7 cellular contexts compared by ENCODE assay signal in the genomic region with DNA sequence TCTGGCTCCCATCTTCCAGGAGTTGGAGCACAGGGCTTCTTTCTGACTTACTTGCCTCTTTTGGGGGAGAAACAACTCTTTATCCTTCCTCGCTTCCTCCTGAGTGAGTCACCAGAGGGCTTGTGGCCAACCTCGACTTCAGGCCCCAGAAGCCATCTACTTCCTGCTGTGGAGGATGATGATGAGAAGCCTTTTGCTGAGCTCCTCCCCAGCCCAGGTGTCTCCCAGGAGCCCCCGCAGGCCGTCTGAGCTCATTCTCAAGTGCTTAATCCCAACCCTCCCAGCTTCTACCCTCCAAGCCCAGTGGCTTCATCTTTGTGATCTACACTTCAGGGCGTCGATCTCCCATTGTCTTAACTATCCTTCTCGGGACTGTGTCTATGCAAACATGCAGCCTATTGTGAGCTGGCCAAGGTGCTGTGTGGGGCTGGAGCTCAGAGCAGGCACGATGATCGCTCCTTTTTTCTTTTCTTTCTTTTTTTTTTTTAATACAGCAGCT. TPM values are rescaled to one million over a fixed set of nuclear protein-coding genes. Genes with fewer than 3 reads are reported as not detected.
DNase-seq lines count a peak whose midpoint lies in the region; ATAC-seq, FAIRE-seq and TF ChIP-seq lines count a peak whose summit lies in the region.

No MANE protein-coding gene starts in this region.

- H4K8ac ChIP-seq in H1 (ENCODE audit: extremely low read depth, insufficient read depth, low read length) = no peak overlapping the region; the same call in 1 of the 2 replicates

- H3K9ac ChIP-seq in H1 (replicated peaks in 1 of 4; ENCODE audit: extremely low read depth in 1 of 4, low read depth in 3 of 4, low read length in 3 of 4) = no peak overlapping the region

- peak overlapping the region; percentile 81; the same call in 1 of the 2 replicates for H2BK15ac ChIP-seq in H1 (ENCODE audit: low read length)

- no peak overlapping the region for H4K91ac ChIP-seq in H1 (replicated peaks; ENCODE audit: insufficient read length, low read length)

- BruUV-seq in Caco-2 (replicated peaks; lab: Mats Ljungman, UMichigan) = no TSS peak

- H3K36me3 Mint-ChIP-seq in Caco-2 (ENCODE audit: insufficient read depth, unreplicated experiment) = no peaks in the 10 kb centered on the region

- H3K27ac Mint-ChIP-seq in Caco-2 (ENCODE audit: unreplicated experiment) = no peak overlapping the region

- peak overlapping the region; percentile 35 for H2BK5ac ChIP-seq in H1 (ENCODE audit: low read depth, low read length)

- no peaks in the 10 kb centered on the region for H4K20me1 ChIP-seq in H1 (replicated peaks in 1 of 2; ENCODE audit: control insufficient read depth in 1 of 2, insufficient read depth in 2 of 2, low read length in 2 of 2)

- H2AFZ ChIP-seq in H1 (ENCODE audit: low read length) = peak overlapping the region; percentile 61; the same call in 1 of the 2 replicates

- TF ChIP-seq RAD21 in H1 (IDR thresholded peaks at IDR 0.05 in 1 of 2, conservative IDR thresholded peaks at IDR 0.05 in 1 of 2; ENCODE audit: low read depth in 2 of 2, low read length in 2 of 2) = no peak

- H3K4ac ChIP-seq in H1 (replicated peaks; ENCODE audit: insufficient read length, low read depth, low read length) = no peak overlapping the region

- no peak overlapping the region for H2AK5ac ChIP-seq in H1 (ENCODE audit: low read depth, low read length)

- H3K9me3 ChIP-seq in H1 (ENCODE audit: insufficient read depth in 2 of 2, low read depth in 1 of 2, low read length in 1 of 2) (no peaks in the 10 kb centered on the region), Caco-2 (no peaks in the 10 kb centered on the region)

- no peak overlapping the region for H2BK20ac ChIP-seq in H1 (ENCODE audit: low read length)

- no peak for ATAC-seq in GM21528 (IDR thresholded peaks at IDR 0.05; ENCODE audit: low FRiP score, unreplicated experiment)

- no peak overlapping the region for H3K27ac ChIP-seq in H1 (ENCODE audit: low read depth, low read length)

- no peak overlapping the region for H3K4me3 Mint-ChIP-seq in Caco-2 (ENCODE audit: unreplicated experiment)

- no peaks in the 10 kb centered on the region for H3K27me3 ChIP-seq in H1 (replicated peaks in 1 of 4; ENCODE audit: control insufficient read depth in 3 of 4, extremely low read depth in 1 of 4, insufficient read depth in 3 of 4, low read length in 3 of 4)
- H3K27me3 ChIP-seq in Caco-2 (replicated peaks; ENCODE audit: control insufficient read depth, insufficient read depth, low read length) = no peaks in the 10 kb centered on the region

- H3K36me3 ChIP-seq in H1 (ENCODE audit: control insufficient read depth in 2 of 4, insufficient read depth in 4 of 4, low read length in 3 of 4) (no peaks in the 10 kb centered on the region; a peak in 1 of 8 replicates), Caco-2 (ENCODE audit: control insufficient read depth, insufficient read depth, low read length) (no peaks in the 10 kb centered on the region)

- no peaks in the 10 kb centered on the region for H3K23me2 ChIP-seq in H1 (ENCODE audit: low read depth, low read length)

- peaks cover 0 to 10% (median 4%) of the 10 kb centered on the region in 4 experiments; a peak in 6 of 7 replicates for H3K4me1 ChIP-seq in H1 (replicated peaks in 1 of 4; ENCODE audit: control insufficient read depth in 3 of 4, insufficient read depth in 4 of 4, low read length in 3 of 4)
- no peaks in the 10 kb centered on the region for H3K4me1 ChIP-seq in Caco-2

- H3K4me1 Mint-ChIP-seq in Caco-2 (ENCODE audit: low read depth, unreplicated experiment) = no peaks in the 10 kb centered on the region

- H3K14ac ChIP-seq in H1 (ENCODE audit: insufficient read length) = no peak overlapping the region

- DNase-seq in Jurkat, Clone E6-1 (ENCODE audit: low read depth, low spot score) = peak; percentile 81
- DNase-seq in activated CD4-positive, alpha-beta T cell treated with anti-CD3 and anti-CD28 coated beads for 1 hour = peak; percentile 46
- DNase-seq in H1 (ENCODE audit: low read depth in 1 of 2, low spot score in 2 of 2) (no peak), dedifferentiated amniotic fluid mesenchymal stem cell (ENCODE audit: extremely low spot score) (no peak), Caco-2 (no peak)
- DNase-seq in stimulated activated CD8-positive, alpha-beta memory T cell treated with anti-CD3 and anti-CD28 coated beads, Interleukin-4, amount 100 ng/mL, for 4 hours (ENCODE audit: low read depth in 2 of 2, low spot score in 1 of 2) = peak; percentile 22 to 31

- TF ChIP-seq EP300 in H1 (IDR thresholded peaks at IDR 0.05; ENCODE audit: borderline replicate concordance in 1 of 2, low read depth in 2 of 2, low read length in 2 of 2) = no peak

- no peak overlapping the region for H2BK12ac ChIP-seq in H1 (ENCODE audit: low read depth, low read length)

- FAIRE-seq in H1 (lab: Jason Lieb, UNC) = peak; percentile 74

- TF ChIP-seq POLR2A in H1 (IDR thresholded peaks at IDR 0.05; ENCODE audit: control extremely low read depth in 1 of 2, low read depth in 2 of 2, low read length in 2 of 2) = no peak

- peak overlapping the region; percentile 18 to 27; a peak in 1 of 4 replicates for H3K4me2 ChIP-seq in H1 (ENCODE audit: insufficient read depth in 1 of 2, low read depth in 2 of 2, low read length in 2 of 2)

- H3K79me2 ChIP-seq in H1 (ENCODE audit: control insufficient read depth in 1 of 2, insufficient read depth in 2 of 2, low read length in 2 of 2) = no peaks in the 10 kb centered on the region

- POLR2A ChIA-PET in H1 (lab: Charles Lee; ENCODE audit: partially characterized antibody) (no interaction called here), Caco-2 (lab: Charles Lee) (no interaction called here)

- no peak overlapping the region; the same call in 1 of the 2 replicates for H3K4me3 ChIP-seq in Jurkat, Clone E6-1 (ENCODE audit: low read length)
- H3K4me3 ChIP-seq in H1 (ENCODE audit: extremely low read depth in 1 of 4, insufficient read depth in 2 of 4, low read depth in 3 of 4, low read length in 4 of 4) (no peak overlapping the region), Caco-2 (ENCODE audit: low read depth, low read length) (no peak overlapping the region)

- no peak overlapping the region for H4K5ac ChIP-seq in H1 (ENCODE audit: insufficient read length, low read depth, low read length)

- TF ChIP-seq CTCF in H1 (IDR thresholded peaks at IDR 0.05; ENCODE audit: control extremely low read depth in 1 of 3, insufficient read depth in 1 of 3, low read depth in 1 of 3, low read length in 3 of 3) (no peak), Caco-2 (IDR thresholded peaks at IDR 0.05; ENCODE audit: insufficient read depth in 1 of 2, low read depth in 1 of 2, low read length in 1 of 2, severe bottlenecking in 1 of 2, unreplicated experiment in 1 of 2) (no peak)

- CTCF ChIA-PET in H1 (lab: Charles Lee; ENCODE audit: partially characterized antibody) (interaction anchor here (1.0 to 1.7 kb wide), 8 partner anchors 10 to 134 kb away, joined by 3 to 6 read pairs (median 3); no protein-coding TSS in a partner anchor), Caco-2 (lab: Charles Lee) (interaction anchor here (0.8 kb wide), 1 partner anchor 12 kb away, joined by 3 read pairs; no protein-coding TSS in a partner anchor)

- H3K23ac ChIP-seq in H1 (ENCODE audit: insufficient read length) = no peak overlapping the region

- H3K56ac ChIP-seq in H1 (replicated peaks; ENCODE audit: insufficient read length, low read depth, low read length) = peak overlapping the region; percentile 19

- H3K18ac ChIP-seq in H1 (ENCODE audit: extremely low read depth, low read length) = no peak overlapping the region; the same call in 1 of the 2 replicates

- WGBS in H1 (ENCODE audit: extremely low coverage in 1 of 2, insufficient coverage in 1 of 2, insufficient read length in 1 of 2, insufficient replicate concordance in 2 of 2, low coverage in 1 of 2, low lambda C conversion rate in 2 of 2, missing lambda C conversion rate in 1 of 2), 2 experiments = 64% methylated on average over 9 of the region's 9 CpGs; no CpG with 5 or more reads in 1 of the 2 experiments

- no peak overlapping the region for H2BK120ac ChIP-seq in H1 (replicated peaks; ENCODE audit: low read depth, low read length)

- intact Hi-C loops in Caco-2 (cut with micrococcal nuclease; ENCODE audit: unreplicated experiment) = no loop called here

- peaks cover 8% of the 10 kb centered on the region for H3K27me3 Mint-ChIP-seq in Caco-2 (ENCODE audit: insufficient read depth, unreplicated experiment)

- H3K9me3 Mint-ChIP-seq in Caco-2 (ENCODE audit: unreplicated experiment) = no peaks in the 10 kb centered on the region

- no peaks in the 10 kb centered on the region for H3K79me1 ChIP-seq in H1 (ENCODE audit: low read depth, low read length)

TF ChIP-seq in H1, 55 proteins besides CTCF, POLR2A, EP300 and RAD21 (continues in another document):
- no peak for TF ChIP-seq RBBP5 (IDR thresholded peaks at IDR 0.05; ENCODE audit: borderline replicate concordance, low read depth, low read length)

RNA-seq across cellular contexts. Expression of gene SDCBP2, which starts 27.9 kb away (rescaled TPM):
- 4.2 TPM for polyA plus RNA-seq in Jurkat, Clone E6-1 (2012; ENCODE audit: insufficient read depth, insufficient read length)
- 3.6 and 4.2 TPM in 2 replicates for total RNA-seq in H1 (2021; fragmentation: NEBNext Ultra II Directional; extraction: Animal tissue kit (Norgen Biotek cat#: 25700))
- 5.9 and 6.7 TPM in 2 replicates for polyA plus RNA-seq in H1 (2011; rRNA removed)
- polyA plus RNA-seq in H1 (2011; cell fraction: cytosol; rRNA removed) = 7.0 TPM
- polyA plus RNA-seq in H1 (2011; cell fraction: nucleus; rRNA removed) = 5.8 TPM
- polyA plus RNA-seq in H1 (2012, experiment 1 of 2) = 3.0 to 6.0 TPM (median 5.0 TPM) in 4 replicates
- polyA plus RNA-seq in H1 (2012, experiment 2 of 2) = 3.0 TPM
- 3.0 TPM for polyA plus RNA-seq in H1 (2013, experiment 1 of 2)
- polyA plus RNA-seq in H1 (2013, experiment 2 of 2) = 2.9 TPM
- polyA minus RNA-seq in H1 (2011; rRNA and poly(A)+ RNA removed) = 1.4 and 1.5 TPM in 2 replicates
- 2.7 TPM for polyA minus RNA-seq in H1 (2011; cell fraction: cytosol; rRNA and poly(A)+ RNA removed)
- polyA minus RNA-seq in H1 (2011; cell fraction: nucleus; rRNA and poly(A)+ RNA removed) = 1.1 TPM
- total RNA-seq in Caco-2 (2022) = 1.4 and 2.0 TPM in 2 replicates

RNA-seq across cellular contexts. Expression of gene SNPH, which starts 35.0 kb away (rescaled TPM):
- 3.5 TPM for polyA plus RNA-seq in Jurkat, Clone E6-1 (2012; ENCODE audit: insufficient read depth, insufficient read length)
- total RNA-seq in H1 (2021; fragmentation: NEBNext Ultra II Directional; extraction: Animal tissue kit (Norgen Biotek cat#: 25700)) = 4.0 and 4.9 TPM in 2 replicates
- 0.98 and 1.5 TPM in 2 replicates for polyA plus RNA-seq in H1 (2011; rRNA removed)
- polyA plus RNA-seq in H1 (2011; cell fraction: cytosol; rRNA removed) = 1.0 TPM
- 2.5 TPM for polyA plus RNA-seq in H1 (2011; cell fraction: nucleus; rRNA removed)
- 2.0 to 3.4 TPM (median 3.1 TPM) in 4 replicates for polyA plus RNA-seq in H1 (2012, experiment 1 of 2)
- polyA plus RNA-seq in H1 (2012, experiment 2 of 2) = 2.5 TPM
- polyA plus RNA-seq in H1 (2013, experiment 1 of 2) = 1.8 TPM
- 1.7 TPM for polyA plus RNA-seq in H1 (2013, experiment 2 of 2)
- polyA minus RNA-seq in H1 (2011; rRNA and poly(A)+ RNA removed) = 0.50 and 0.59 TPM in 2 replicates
- 1.2 TPM for polyA minus RNA-seq in H1 (2011; cell fraction: cytosol; rRNA and poly(A)+ RNA removed)
- 2.1 TPM for polyA minus RNA-seq in H1 (2011; cell fraction: nucleus; rRNA and poly(A)+ RNA removed)
- total RNA-seq in Caco-2 (2022) = 0.28 and 0.36 TPM in 2 replicates

Comparison
In these comparisons a context has a peak if more than half of its experiments do, and no peak if none do; other contexts are left out.
1. DNase-seq: peak in Jurkat, Clone E6-1 (single experiment), activated CD4-positive, alpha-beta T cell treated with anti-CD3 and anti-CD28 coated beads for 1 hour (single experiment) and stimulated activated CD8-positive, alpha-beta memory T cell treated with anti-CD3 and anti-CD28 coated beads, Interleukin-4, amount 100 ng/mL, for 4 hours (2 of 2); none in H1 (0 of 2), dedifferentiated amniotic fluid mesenchymal stem cell (single experiment) and Caco-2 (0 of 2).